ENCODE assay signal across 13 cellular contexts in the genomic region with DNA sequence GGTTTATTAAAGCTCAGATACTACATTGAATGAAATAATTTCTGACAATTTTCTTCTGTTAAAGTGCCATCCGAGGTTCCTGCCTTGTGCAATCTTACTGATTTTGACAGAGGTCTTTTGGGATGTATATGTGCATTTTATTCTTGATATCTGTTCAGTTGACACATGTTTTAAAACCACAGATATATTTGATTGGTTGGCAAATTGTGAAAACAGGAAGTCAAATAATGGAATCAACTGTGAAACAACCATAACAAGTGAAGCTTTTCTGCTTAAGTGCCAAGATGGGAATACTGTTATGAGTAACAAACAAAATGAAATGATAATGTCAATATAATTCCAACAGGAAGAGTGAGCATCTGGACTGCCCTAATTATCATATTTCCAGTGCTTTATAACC.
A peak's percentile ranks its signal among the peaks of the same experiment; 100 is the strongest.
DNase-seq lines count a peak whose midpoint lies in the region; ATAC-seq and TF ChIP-seq lines count a peak whose summit lies in the region.
"Had no signal": no experiment of that assay in that cellular context is flagged by ENCODE, and none has a peak within 500 bp of the region (broad histone marks: within the 10 kb centered on the region; RNA-seq: fewer than 3 reads in every experiment).

No MANE protein-coding gene starts in this region.

- no peak for ATAC-seq in upper lobe of left lung (ENCODE audit: low FRiP score in 2 of 2)
- ATAC-seq in GM18517 (IDR thresholded peaks at IDR 0.05; ENCODE audit: unreplicated experiment) = no peak
- ATAC-seq in GM18873 (IDR thresholded peaks at IDR 0.05; ENCODE audit: low FRiP score, unreplicated experiment) = no peak

- TF ChIP-seq CTCF in upper lobe of left lung (IDR thresholded peaks at IDR 0.05) (no peak), uterus (IDR thresholded peaks at IDR 0.05) (no peak)

- H3K9me3 ChIP-seq in SJSA1 (replicated peaks) (no peaks in the 10 kb centered on the region), upper lobe of left lung (no peaks in the 10 kb centered on the region), uterus (no peaks in the 10 kb centered on the region)
- H3K9me3 ChIP-seq: vagina had no signal

- H3K27me3 ChIP-seq in SJSA1 (replicated peaks) (no peaks in the 10 kb centered on the region), upper lobe of left lung (no peaks in the 10 kb centered on the region), uterus (no peaks in the 10 kb centered on the region)
- H3K27me3 ChIP-seq: hepatocyte, vagina had no signal

- TF ChIP-seq POLR2A in upper lobe of left lung (IDR thresholded peaks at IDR 0.05) (no peak), uterus (IDR thresholded peaks at IDR 0.05) (no peak)

- H3K36me3 ChIP-seq in SJSA1 = no peaks in the 10 kb centered on the region
- no peaks in the 10 kb centered on the region for H3K36me3 ChIP-seq in upper lobe of left lung
- H3K36me3 ChIP-seq in uterus = no peaks in the 10 kb centered on the region
- H3K36me3 ChIP-seq: vagina had no signal

- H3K27ac ChIP-seq in SJSA1 (peak overlapping the region; percentile 58), upper lobe of left lung (peak overlapping the region; percentile 29 to 79 (median 72)), uterus (no peak overlapping the region)
- H3K27ac ChIP-seq: hepatocyte, vagina had no signal

- 23 to 25% methylated on average over 1 of the region's 1 CpG for WGBS in upper lobe of left lung, 2 donors

- no peaks in the 10 kb centered on the region for H3K9me3 Mint-ChIP-seq in activated naive CD4-positive, alpha-beta T cell treated with anti-CD3 and anti-CD28 coated beads, Interleukin-2, amount 10 ng/mL, durations not matched to agents 7 days and 5 days
- H3K9me3 Mint-ChIP-seq in dendritic cell treated with granulocyte-macrophage colony-stimulating factor and Interleukin-4, amounts not matched to agents 40 ng/mL and 50 ng/mL, for 4 days = no peaks in the 10 kb centered on the region
- H3K9me3 Mint-ChIP-seq: nephron had no signal

- intact Hi-C loops in dendritic cell treated with granulocyte-macrophage colony-stimulating factor and Interleukin-4, amounts not matched to agents 40 ng/mL and 50 ng/mL, for 4 days (cut with micrococcal nuclease) = loop anchor here (2.0 to 5.0 kb wide), 2 partner anchors 45 to 94 kb away; no protein-coding TSS in a partner anchor
- intact Hi-C loops in uterus (cut with DNase I; ENCODE audit: low total_unique reads) = no loop called here

- no peaks in the 10 kb centered on the region for H3K36me3 Mint-ChIP-seq in activated naive CD4-positive, alpha-beta T cell treated with anti-CD3 and anti-CD28 coated beads, Interleukin-2, amount 10 ng/mL, durations not matched to agents 7 days and 5 days
- H3K36me3 Mint-ChIP-seq in dendritic cell treated with granulocyte-macrophage colony-stimulating factor and Interleukin-4, amounts not matched to agents 40 ng/mL and 50 ng/mL, for 4 days (ENCODE audit: low read depth) = no peaks in the 10 kb centered on the region

- no peak for DNase-seq in activated naive CD4-positive, alpha-beta T cell treated with anti-CD3 and anti-CD28 coated beads, Interleukin-2, amount 10 ng/mL, durations not matched to agents 7 days and 5 days
- no peak for DNase-seq in activated naive CD4-positive, alpha-beta T cell treated with anti-CD3 and anti-CD28 coated beads, Interleukin-2, amount 50 U/mL, for 16 hours
- no peak for DNase-seq in SJSA1 (ENCODE audit: low read depth in 1 of 2, low spot score in 2 of 2)
- no peak for DNase-seq in upper lobe of left lung
- DNase-seq in uterus = no peak
- DNase-seq: effector CD8-positive, alpha-beta T cell; NCI-H146 had no signal

- peaks cover 23% of the 10 kb centered on the region for H3K4me1 Mint-ChIP-seq in activated naive CD4-positive, alpha-beta T cell treated with anti-CD3 and anti-CD28 coated beads, Interleukin-2, amount 10 ng/mL, durations not matched to agents 7 days and 5 days
- peaks cover 44% of the 10 kb centered on the region for H3K4me1 Mint-ChIP-seq in dendritic cell treated with granulocyte-macrophage colony-stimulating factor and Interleukin-4, amounts not matched to agents 40 ng/mL and 50 ng/mL, for 4 days (ENCODE audit: low read depth)

- TF ChIP-seq EP300 in upper lobe of left lung (IDR thresholded peaks at IDR 0.05) = no peak

- no peak overlapping the region for H3K4me3 Mint-ChIP-seq in activated naive CD4-positive, alpha-beta T cell treated with anti-CD3 and anti-CD28 coated beads, Interleukin-2, amount 10 ng/mL, durations not matched to agents 7 days and 5 days
- H3K4me3 Mint-ChIP-seq in dendritic cell treated with granulocyte-macrophage colony-stimulating factor and Interleukin-4, amounts not matched to agents 40 ng/mL and 50 ng/mL, for 4 days = peak overlapping the region; percentile 55
- H3K4me3 Mint-ChIP-seq: nephron had no signal

- CTCF ChIA-PET in activated naive CD4-positive, alpha-beta T cell treated with anti-CD3 and anti-CD28 coated beads, Interleukin-2, amount 10 ng/mL, durations not matched to agents 7 days and 5 days (lab: Charles Lee) = interaction anchor here (1.1 to 1.3 kb wide), 2 partner anchors 15 to 79 kb away, joined by 3 to 4 read pairs; no protein-coding TSS in a partner anchor

- peaks cover 22% of the 10 kb centered on the region for H3K4me1 ChIP-seq in SJSA1 (replicated peaks)
- peaks cover 6 to 13% (median 11%) of the 10 kb centered on the region in 4 donors for H3K4me1 ChIP-seq in upper lobe of left lung
- H3K4me1 ChIP-seq in uterus = no peaks in the 10 kb centered on the region
- H3K4me1 ChIP-seq: vagina had no signal

- H3K4me3 ChIP-seq in SJSA1 (no peak overlapping the region), upper lobe of left lung (no peak overlapping the region), uterus (no peak overlapping the region)
- H3K4me3 ChIP-seq: hepatocyte, vagina had no signal

- peak overlapping the region; percentile 25 for H3K27ac Mint-ChIP-seq in activated naive CD4-positive, alpha-beta T cell treated with anti-CD3 and anti-CD28 coated beads, Interleukin-2, amount 10 ng/mL, durations not matched to agents 7 days and 5 days
- peak overlapping the region; percentile 96 for H3K27ac Mint-ChIP-seq in dendritic cell treated with granulocyte-macrophage colony-stimulating factor and Interleukin-4, amounts not matched to agents 40 ng/mL and 50 ng/mL, for 4 days

- H3K27me3 Mint-ChIP-seq in activated naive CD4-positive, alpha-beta T cell treated with anti-CD3 and anti-CD28 coated beads, Interleukin-2, amount 10 ng/mL, durations not matched to agents 7 days and 5 days = no peaks in the 10 kb centered on the region
- no peaks in the 10 kb centered on the region for H3K27me3 Mint-ChIP-seq in dendritic cell treated with granulocyte-macrophage colony-stimulating factor and Interleukin-4, amounts not matched to agents 40 ng/mL and 50 ng/mL, for 4 days

Comparison
In these comparisons a context has a peak if more than half of its experiments do, and no peak if none do; other contexts are left out.
1. H3K27ac ChIP-seq: peak in SJSA1 (single experiment) and upper lobe of left lung (4 of 4); none in uterus (0 of 2).